ENCODE assay signal across 1 cellular context in genomic region chr22:42752230-42752746, GRCh38.
TF ChIP-seq lines count a peak whose summit lies in the region.

No MANE protein-coding gene starts in this region.

TF ChIP-seq in H1, 55 proteins besides CTCF, POLR2A, EP300 and RAD21:
- TF ChIP-seq SAP30 (IDR thresholded peaks at IDR 0.05; ENCODE audit: insufficient read depth, insufficient replicate concordance, low read length): no peak
- no peak for TF ChIP-seq RBBP5 (IDR thresholded peaks at IDR 0.05; ENCODE audit: borderline replicate concordance, low read depth, low read length)
- no peak for TF ChIP-seq GABPA (IDR thresholded peaks at IDR 0.05; ENCODE audit: borderline replicate concordance, insufficient read depth, low read length)
- TF ChIP-seq TBP (IDR thresholded peaks at IDR 0.05; ENCODE audit: low read depth, low read length): no peak
- TF ChIP-seq BRCA1 (IDR thresholded peaks at IDR 0.05; ENCODE audit: low read depth, low read length): no peak
- no peak for TF ChIP-seq SP4 (IDR thresholded peaks at IDR 0.05; ENCODE audit: low read length)
TF ChIP-seq in H1: peak in this region for 0.
